Comparison of ENCODE assay signal across 11 cellular contexts in genomic region chr1:186188004-186188539, GRCh38.
DNase-seq lines count a peak whose midpoint lies in the region; ATAC-seq lines count a peak whose summit lies in the region.
"Had no signal": no experiment of that assay in that cellular context is flagged by ENCODE, and none has a peak within 500 bp of the region (broad histone marks: within the 10 kb centered on the region; RNA-seq: fewer than 3 reads in every experiment).

No MANE protein-coding gene starts in this region.

- H3K27me3 Mint-ChIP-seq in activated T-helper 2 cell treated with anti-CD3 and anti-CD28 coated beads, Interferon-gamma antibody, Interleukin-2, Interleukin-4, amounts not matched to agents 10 μg/mL and 5 μg/mL and 100 μg/mL, durations not matched to agents 14 hours and 24 hours and 36 hours (ENCODE audit: low read depth): no peaks in the 10 kb centered on the region

- no peaks in the 10 kb centered on the region for H3K36me3 Mint-ChIP-seq in activated T-helper 2 cell treated with anti-CD3 and anti-CD28 coated beads, Interferon-gamma antibody, Interleukin-2, Interleukin-4, amounts not matched to agents 10 μg/mL and 5 μg/mL and 100 μg/mL, durations not matched to agents 14 hours and 24 hours and 36 hours (ENCODE audit: low read depth)

- no peaks in the 10 kb centered on the region for H3K9me3 Mint-ChIP-seq in activated T-helper 2 cell treated with anti-CD3 and anti-CD28 coated beads, Interferon-gamma antibody, Interleukin-2, Interleukin-4, amounts not matched to agents 10 μg/mL and 5 μg/mL and 100 μg/mL, durations not matched to agents 14 hours and 24 hours and 36 hours

- no peak for DNase-seq in activated T-helper 2 cell treated with anti-CD3 and anti-CD28 coated beads, Interferon-gamma antibody, Interleukin-2, Interleukin-4, amounts not matched to agents 10 μg/mL and 5 μg/mL and 100 μg/mL, durations not matched to agents 14 hours and 24 hours and 36 hours (ENCODE audit: low spot score)
- peak; percentile 85 for DNase-seq in non-pigmented ciliary epithelial cell (ENCODE audit: low read depth)
- no peak for DNase-seq in NCI-H1417 treated with DMSO at 0.1 percent for 48 hours (lab: John Stamatoyannopoulos, UW)
- DNase-seq in NCI-H1092 (lab: John Stamatoyannopoulos, UW): no peak
- DNase-seq in activated CD4-positive, alpha-beta T cell treated with anti-CD3 and anti-CD28 coated beads for 4 hours: no peak
- DNase-seq in NCI-H446 (lab: John Stamatoyannopoulos, UW): no peak
- DNase-seq: NCI-H1048, psoas muscle, substantia nigra had no signal

- ATAC-seq in GM19025 (IDR thresholded peaks at IDR 0.05; ENCODE audit: low read depth, unreplicated experiment) (peak; percentile 12), HG02884 (IDR thresholded peaks at IDR 0.05; ENCODE audit: unreplicated experiment) (peak; percentile 37)
- ATAC-seq: psoas muscle had no signal

- H3K4me1 Mint-ChIP-seq in activated T-helper 2 cell treated with anti-CD3 and anti-CD28 coated beads, Interferon-gamma antibody, Interleukin-2, Interleukin-4, amounts not matched to agents 10 μg/mL and 5 μg/mL and 100 μg/mL, durations not matched to agents 14 hours and 24 hours and 36 hours (ENCODE audit: low read depth): peaks cover 17% of the 10 kb centered on the region

- intact Hi-C loops in activated T-helper 2 cell treated with anti-CD3 and anti-CD28 coated beads, Interferon-gamma antibody, Interleukin-2, Interleukin-4, amounts not matched to agents 10 μg/mL and 5 μg/mL and 100 μg/mL, durations not matched to agents 14 hours and 24 hours and 36 hours (cut with micrococcal nuclease): no loop called here

- no peak overlapping the region for H3K4me3 Mint-ChIP-seq in activated T-helper 2 cell treated with anti-CD3 and anti-CD28 coated beads, Interferon-gamma antibody, Interleukin-2, Interleukin-4, amounts not matched to agents 10 μg/mL and 5 μg/mL and 100 μg/mL, durations not matched to agents 14 hours and 24 hours and 36 hours (ENCODE audit: low read depth)

- peak overlapping the region; percentile 2 for H3K27ac Mint-ChIP-seq in activated T-helper 2 cell treated with anti-CD3 and anti-CD28 coated beads, Interferon-gamma antibody, Interleukin-2, Interleukin-4, amounts not matched to agents 10 μg/mL and 5 μg/mL and 100 μg/mL, durations not matched to agents 14 hours and 24 hours and 36 hours
